9 cellular contexts compared by ENCODE assay signal in the genomic region with DNA sequence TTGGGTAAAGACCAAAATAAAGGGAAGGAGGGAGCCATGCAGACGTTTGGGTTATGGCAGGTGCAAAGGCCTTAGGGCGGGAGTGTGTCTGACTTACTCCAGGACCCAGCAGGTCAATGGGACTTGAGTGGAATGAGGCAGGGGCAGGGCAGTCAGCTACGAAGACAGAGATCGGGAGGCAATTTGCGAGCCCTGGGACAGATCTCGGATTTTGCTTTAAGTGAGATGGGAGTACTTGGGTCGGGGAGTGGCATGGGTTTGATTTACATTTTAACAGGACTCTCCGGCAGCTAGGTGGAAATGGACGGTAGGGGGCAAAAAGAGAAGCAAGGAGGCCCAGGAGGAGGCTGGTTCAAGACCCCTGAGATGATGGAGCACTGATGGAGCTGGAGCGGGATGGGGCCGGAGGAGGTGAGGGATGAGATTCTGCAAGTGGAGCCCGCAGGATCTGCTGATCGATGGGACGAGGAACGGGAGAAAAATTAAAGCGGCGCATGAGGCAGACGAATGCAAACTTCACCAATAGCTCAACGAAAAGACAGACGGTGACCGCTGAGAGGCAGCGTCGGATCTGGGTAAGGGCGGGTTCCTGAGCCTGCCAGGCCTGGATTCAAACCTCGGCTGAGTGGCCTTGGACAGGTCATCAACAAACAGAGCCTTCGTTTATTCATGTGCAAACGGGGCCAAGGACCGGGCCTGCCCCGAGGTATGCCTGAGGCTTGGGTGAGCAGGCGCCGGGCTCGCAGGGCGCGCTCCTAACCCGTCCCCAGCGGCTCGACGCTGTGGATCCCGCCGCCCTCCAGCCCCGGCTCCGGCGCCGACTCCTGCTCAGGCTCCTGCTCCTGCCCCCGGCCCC. TPM values are rescaled to one million over a fixed set of nuclear protein-coding genes. Genes with fewer than 3 reads are reported as not detected.
DNase-seq lines count a peak whose midpoint lies in the region; ATAC-seq, FAIRE-seq and TF ChIP-seq lines count a peak whose summit lies in the region.
"Had no signal": no experiment of that assay in that cellular context is flagged by ENCODE, and none has a peak within 500 bp of the region (broad histone marks: within the 10 kb centered on the region; RNA-seq: fewer than 3 reads in every experiment).

No MANE protein-coding gene starts in this region.

- peaks cover 0 to 4% of the 10 kb centered on the region in 2 experiments for H4K20me1 ChIP-seq in H1 (replicated peaks in 1 of 2; ENCODE audit: control insufficient read depth in 1 of 2, insufficient read depth in 2 of 2, low read length in 2 of 2)

- CTCF ChIA-PET in H1 (lab: Charles Lee; ENCODE audit: partially characterized antibody) = interaction anchor here (0.6 to 2.6 kb wide), 12 partner anchors 9 to 188 kb away, joined by 3 to 11 read pairs (median 4); a partner anchor contains a TSS

- POLR2A ChIA-PET in H1 (lab: Charles Lee; ENCODE audit: partially characterized antibody) = interaction anchor here (0.6 to 2.6 kb wide), 25 partner anchors 9 to 343 kb away, joined by 3 to 31 read pairs (median 4); a partner anchor contains a TSS

- no peak overlapping the region for H3K4ac ChIP-seq in H1 (replicated peaks; ENCODE audit: insufficient read length, low read depth, low read length)

- no peak overlapping the region for H2AK5ac ChIP-seq in H1 (ENCODE audit: low read depth, low read length)

- peaks cover 11% of the 10 kb centered on the region for H3K36me3 Mint-ChIP-seq in memory B cell

- H3K27ac ChIP-seq in C4-2B (peak overlapping the region; percentile 97), H1 (ENCODE audit: low read depth, low read length) (peak overlapping the region; percentile 45; the same call in 1 of the 2 replicates)

- H3K4me1 ChIP-seq in H1 (replicated peaks in 1 of 4; ENCODE audit: control insufficient read depth in 3 of 4, insufficient read depth in 4 of 4, low read length in 3 of 4) = peaks cover 0 to 10% (median 6%) of the 10 kb centered on the region in 4 experiments; a peak in 5 of 7 replicates

- peak overlapping the region; percentile 45 to 83 for H3K4me2 ChIP-seq in H1 (ENCODE audit: insufficient read depth in 1 of 2, low read depth in 2 of 2, low read length in 2 of 2)

- H3K4me3 ChIP-seq in H1 (ENCODE audit: extremely low read depth in 1 of 4, insufficient read depth in 2 of 4, low read depth in 3 of 4, low read length in 4 of 4) = peak overlapping the region; percentile 65 to 99 (median 72)

- peaks cover 36% of the 10 kb centered on the region for H3K4me1 Mint-ChIP-seq in memory B cell

- peak overlapping the region; percentile 91 for H4K8ac ChIP-seq in H1 (ENCODE audit: extremely low read depth, insufficient read depth, low read length)

- DNase-seq in NCI-H446 (lab: John Stamatoyannopoulos, UW) = peak; percentile 21 to 77
- peak; percentile 50 to 60 for DNase-seq in activated CD4-positive, alpha-beta T cell treated with anti-CD3 and anti-CD28 coated beads, Interleukin-2, amount 50 U/mL, for 4 hours
- peak; percentile 72 to 88 for DNase-seq in H1 (ENCODE audit: low read depth in 1 of 2, low spot score in 2 of 2)
- peak; percentile 50 to 66 for DNase-seq in memory B cell (ENCODE audit: low spot score in 2 of 2)
- peak; percentile 44 for DNase-seq in stimulated activated CD8-positive, alpha-beta memory T cell treated with anti-CD3 and anti-CD28 coated beads, Interleukin-12 subunit alpha, Interleukin-12 subunit beta, amount 100 ng/mL, for 4 hours (ENCODE audit: low read depth)

- no peak overlapping the region for H2BK120ac ChIP-seq in H1 (replicated peaks; ENCODE audit: low read depth, low read length)

- peak overlapping the region; percentile 36; the same call in 1 of the 2 replicates for H2AFZ ChIP-seq in H1 (ENCODE audit: low read length)

- H3K36me3 ChIP-seq in H1 (ENCODE audit: control insufficient read depth in 2 of 4, insufficient read depth in 4 of 4, low read length in 3 of 4) = peaks cover 0 to 20% (median 9%) of the 10 kb centered on the region in 4 experiments; a peak in 6 of 8 replicates

- H4K5ac ChIP-seq in H1 (ENCODE audit: insufficient read length, low read depth, low read length) = peak overlapping the region; percentile 2

- H3K14ac ChIP-seq in H1 (ENCODE audit: insufficient read length) = no peak overlapping the region

- H3K9ac ChIP-seq in H1 (replicated peaks in 1 of 4; ENCODE audit: extremely low read depth in 1 of 4, low read depth in 3 of 4, low read length in 3 of 4) = peak overlapping the region in 3 of 4 experiments; percentile 16 to 35 (median 34); a peak in 4 of 7 replicates

- TF ChIP-seq POLR2A in H1 (IDR thresholded peaks at IDR 0.05; ENCODE audit: control extremely low read depth in 1 of 2, low read depth in 2 of 2, low read length in 2 of 2) = peak; percentile 60 to 76

- TF ChIP-seq CTCF in C4-2B (conservative IDR thresholded peaks at IDR 0.05) (peak; percentile 50), H1 (IDR thresholded peaks at IDR 0.05; ENCODE audit: control extremely low read depth in 1 of 3, insufficient read depth in 1 of 3, low read depth in 1 of 3, low read length in 3 of 3) (peak; percentile 17 to 58 (median 33))

- H3K18ac ChIP-seq in H1 (ENCODE audit: extremely low read depth, low read length) = peak overlapping the region; percentile 81

- no peak for TF ChIP-seq EP300 in H1 (IDR thresholded peaks at IDR 0.05; ENCODE audit: borderline replicate concordance in 1 of 2, low read depth in 2 of 2, low read length in 2 of 2)

- FAIRE-seq in H1 (lab: Jason Lieb, UNC) = peak; percentile 74
- FAIRE-seq: endometrium had no signal

- H2BK15ac ChIP-seq in H1 (ENCODE audit: low read length) = peak overlapping the region; percentile 18; the same call in 1 of the 2 replicates

- H3K56ac ChIP-seq in H1 (replicated peaks; ENCODE audit: insufficient read length, low read depth, low read length) = no peak overlapping the region

- H3K23ac ChIP-seq in H1 (ENCODE audit: insufficient read length) = no peak overlapping the region

- peaks cover 0 to 30% of the 10 kb centered on the region in 2 experiments; a peak in 2 of 4 replicates for H3K79me2 ChIP-seq in H1 (ENCODE audit: control insufficient read depth in 1 of 2, insufficient read depth in 2 of 2, low read length in 2 of 2)

- ATAC-seq in GM19035 (IDR thresholded peaks at IDR 0.05; ENCODE audit: unreplicated experiment) = peak; percentile 66
- peak; percentile 76 for ATAC-seq in HG03280 (IDR thresholded peaks at IDR 0.05; ENCODE audit: unreplicated experiment)
- peak; percentile 41 for ATAC-seq in memory B cell (ENCODE audit: low read depth)

- H2BK12ac ChIP-seq in H1 (ENCODE audit: low read depth, low read length) = peak overlapping the region; percentile 39; the same call in 1 of the 2 replicates

- no peak overlapping the region for H4K91ac ChIP-seq in H1 (replicated peaks; ENCODE audit: insufficient read length, low read length)

- H3K9me3 ChIP-seq in H1 (ENCODE audit: insufficient read depth in 2 of 2, low read depth in 1 of 2, low read length in 1 of 2) = peaks cover 0 to 8% of the 10 kb centered on the region in 2 experiments; a peak in 3 of 4 replicates

- TF ChIP-seq RAD21 in H1 (IDR thresholded peaks at IDR 0.05 in 1 of 2, conservative IDR thresholded peaks at IDR 0.05 in 1 of 2; ENCODE audit: low read depth in 2 of 2, low read length in 2 of 2) = peak; percentile 0 to 18; a peak in 1 of 4 replicates

- 3% methylated on average over 30 of the region's 45 CpGs; no CpG with 5 or more reads in 1 of the 2 experiments for WGBS in H1 (ENCODE audit: extremely low coverage in 1 of 2, insufficient coverage in 1 of 2, insufficient read length in 1 of 2, insufficient replicate concordance in 2 of 2, low coverage in 1 of 2, low lambda C conversion rate in 2 of 2, missing lambda C conversion rate in 1 of 2), 2 experiments

- H3K27me3 Mint-ChIP-seq in memory B cell = no peaks in the 10 kb centered on the region

- peak overlapping the region; percentile 13; the same call in 1 of the 2 replicates for H2BK20ac ChIP-seq in H1 (ENCODE audit: low read length)

- H3K79me1 ChIP-seq in H1 (ENCODE audit: low read depth, low read length) = peaks cover 12% of the 10 kb centered on the region

- no peaks in the 10 kb centered on the region for H3K9me3 Mint-ChIP-seq in memory B cell

- no peaks in the 10 kb centered on the region for H3K27me3 ChIP-seq in H1 (replicated peaks in 1 of 4; ENCODE audit: control insufficient read depth in 3 of 4, extremely low read depth in 1 of 4, insufficient read depth in 3 of 4, low read length in 3 of 4)

- H3K27ac Mint-ChIP-seq in memory B cell = peak overlapping the region; percentile 88

- peak overlapping the region; percentile 91 for H2BK5ac ChIP-seq in H1 (ENCODE audit: low read depth, low read length)

- peaks cover 13% of the 10 kb centered on the region for H3K23me2 ChIP-seq in H1 (ENCODE audit: low read depth, low read length)

- H3K4me3 Mint-ChIP-seq in memory B cell = peak overlapping the region; percentile 95

RNA-seq across cellular contexts. Expression of a gene that starts 0.8 kb away (rescaled TPM):
- total RNA-seq in H1 (2021; fragmentation: NEBNext Ultra II Directional; extraction: Animal tissue kit (Norgen Biotek cat#: 25700)) = 48.7 and 54.7 TPM in 2 replicates
- polyA plus RNA-seq in H1 (2011; rRNA removed) = 43.1 and 60.1 TPM in 2 replicates
- 42.6 TPM for polyA plus RNA-seq in H1 (2011; cell fraction: cytosol; rRNA removed)
- 121 TPM for polyA plus RNA-seq in H1 (2011; cell fraction: nucleus; rRNA removed)
- polyA plus RNA-seq in H1 (2012, experiment 1 of 2) = 61.2 to 71.1 TPM (median 65.0 TPM) in 4 replicates
- polyA plus RNA-seq in H1 (2012, experiment 2 of 2) = 49.7 TPM
- 42.6 TPM for polyA plus RNA-seq in H1 (2013, experiment 1 of 2)
- polyA plus RNA-seq in H1 (2013, experiment 2 of 2) = 41.0 TPM
- 25.1 and 25.9 TPM in 2 replicates for polyA minus RNA-seq in H1 (2011; rRNA and poly(A)+ RNA removed)
- polyA minus RNA-seq in H1 (2011; cell fraction: cytosol; rRNA and poly(A)+ RNA removed) = 20.8 TPM
- polyA minus RNA-seq in H1 (2011; cell fraction: nucleus; rRNA and poly(A)+ RNA removed) = 32.7 TPM

RNA-seq across cellular contexts. Expression of a gene that starts 26.8 kb away (rescaled TPM):
- 9.0 and 10.1 TPM in 2 replicates for total RNA-seq in H1 (2021; fragmentation: NEBNext Ultra II Directional; extraction: Animal tissue kit (Norgen Biotek cat#: 25700))
- 17.1 and 30.0 TPM in 2 replicates for polyA plus RNA-seq in H1 (2011; rRNA removed)
- polyA plus RNA-seq in H1 (2011; cell fraction: cytosol; rRNA removed) = 20.6 TPM
- polyA plus RNA-seq in H1 (2011; cell fraction: nucleus; rRNA removed) = 22.8 TPM
- 4.7 to 10.2 TPM (median 8.5 TPM) in 4 replicates for polyA plus RNA-seq in H1 (2012, experiment 1 of 2)
- 11.2 TPM for polyA plus RNA-seq in H1 (2012, experiment 2 of 2)
- 8.1 TPM for polyA plus RNA-seq in H1 (2013, experiment 1 of 2)
- 8.1 TPM for polyA plus RNA-seq in H1 (2013, experiment 2 of 2)
- 10.1 and 14.9 TPM in 2 replicates for polyA minus RNA-seq in H1 (2011; rRNA and poly(A)+ RNA removed)
- 11.1 TPM for polyA minus RNA-seq in H1 (2011; cell fraction: cytosol; rRNA and poly(A)+ RNA removed)
- polyA minus RNA-seq in H1 (2011; cell fraction: nucleus; rRNA and poly(A)+ RNA removed) = 7.7 TPM

RNA-seq across cellular contexts. Expression of a gene that starts 55.0 kb away (rescaled TPM):
- 16.2 and 17.1 TPM in 2 replicates for total RNA-seq in H1 (2021; fragmentation: NEBNext Ultra II Directional; extraction: Animal tissue kit (Norgen Biotek cat#: 25700))
- 14.5 and 17.4 TPM in 2 replicates for polyA plus RNA-seq in H1 (2011; rRNA removed)
- 15.3 TPM for polyA plus RNA-seq in H1 (2011; cell fraction: cytosol; rRNA removed)
- polyA plus RNA-seq in H1 (2011; cell fraction: nucleus; rRNA removed) = 17.6 TPM
- 10.3 to 13.8 TPM (median 11.1 TPM) in 4 replicates for polyA plus RNA-seq in H1 (2012, experiment 1 of 2)
- polyA plus RNA-seq in H1 (2012, experiment 2 of 2) = 7.3 TPM
- polyA plus RNA-seq in H1 (2013, experiment 1 of 2) = 9.0 TPM
- polyA plus RNA-seq in H1 (2013, experiment 2 of 2) = 9.2 TPM
- polyA minus RNA-seq in H1 (2011; rRNA and poly(A)+ RNA removed) = 28.3 and 34.3 TPM in 2 replicates
- 9.1 TPM for polyA minus RNA-seq in H1 (2011; cell fraction: cytosol; rRNA and poly(A)+ RNA removed)
- 8.4 TPM for polyA minus RNA-seq in H1 (2011; cell fraction: nucleus; rRNA and poly(A)+ RNA removed)

Comparison
In these comparisons a context has a peak if more than half of its experiments do, and no peak if none do; other contexts are left out.
1. Peak in every context shown above with its lines: DNase-seq, ATAC-seq, H3K4me3 ChIP-seq and H3K27ac ChIP-seq.